In the genomic region with DNA sequence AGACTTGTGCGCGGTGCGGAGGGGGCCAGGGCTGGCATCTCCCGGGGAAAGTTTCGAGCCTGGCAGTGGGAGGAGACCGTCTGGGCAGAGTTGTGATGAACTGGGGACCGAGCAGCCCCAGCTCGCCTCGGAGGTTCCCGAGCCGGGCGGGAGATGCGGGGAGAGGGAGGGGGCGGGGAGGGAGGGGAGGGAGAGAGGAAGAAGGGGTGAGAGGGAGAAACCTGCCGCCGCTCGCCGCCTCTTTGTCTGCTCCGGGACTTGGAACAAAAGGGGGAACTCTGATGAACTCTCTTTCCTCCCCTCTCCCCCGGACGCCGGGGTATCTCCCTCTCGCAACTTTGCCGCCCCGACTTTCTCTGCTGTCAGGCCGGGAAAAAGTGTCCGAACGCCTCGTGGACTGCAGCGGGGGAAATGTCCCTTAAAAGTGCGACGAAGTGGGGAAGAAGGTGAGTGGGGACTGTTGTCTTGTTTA, we compare ENCODE assay signal across 8 cellular contexts.
DNase-seq lines count a peak whose midpoint lies in the region; ATAC-seq, FAIRE-seq and TF ChIP-seq lines count a peak whose summit lies in the region.

No MANE protein-coding gene starts in this region.

- H3K9me3 ChIP-seq in keratinocyte (ENCODE audit: control insufficient read depth, low read depth, low read length) (no peaks in the 10 kb centered on the region), stomach smooth muscle (ENCODE audit: control insufficient read depth in 2 of 2, low read length in 2 of 2) (no peaks in the 10 kb centered on the region)

- no peaks in the 10 kb centered on the region for H3K36me3 ChIP-seq in keratinocyte (ENCODE audit: control insufficient read depth in 2 of 2, extremely low read depth in 1 of 2, insufficient read depth in 2 of 2, low read length in 2 of 2)
- H3K36me3 ChIP-seq in stomach smooth muscle (ENCODE audit: control insufficient read depth in 2 of 2, insufficient read depth in 2 of 2, low read length in 2 of 2), result no peaks in the 10 kb centered on the region

- no peak overlapping the region for H3K9ac ChIP-seq in keratinocyte (ENCODE audit: control insufficient read depth, extremely low read depth, insufficient read depth, low read length)
- peak overlapping the region in 1 of 2 donors; percentile 58 for H3K9ac ChIP-seq in stomach smooth muscle (ENCODE audit: low read length in 2 of 2)

- H3K27ac ChIP-seq in keratinocyte (ENCODE audit: control insufficient read depth, insufficient read depth, low read length) (no peak overlapping the region), stomach smooth muscle (ENCODE audit: low read length) (no peak overlapping the region)

- peak overlapping the region; percentile 82 for H3K4me2 ChIP-seq in keratinocyte (ENCODE audit: control insufficient read depth, extremely low read depth, insufficient read depth, low read depth, low read length)

- no peaks in the 10 kb centered on the region for H3K36me3 Mint-ChIP-seq in activated naive CD8-positive, alpha-beta T cell

- TF ChIP-seq CTCF in keratinocyte (optimal IDR thresholded peaks at IDR 0.05 in 1 of 3, IDR thresholded peaks at IDR 0.05 in 1 of 3, conservative IDR thresholded peaks at IDR 0.05 in 1 of 3; ENCODE audit: extremely low read depth in 1 of 3, insufficient read depth in 2 of 3, low read length in 3 of 3), result no peak

- H3K4me1 ChIP-seq in keratinocyte (ENCODE audit: control insufficient read depth, extremely low read depth, insufficient read depth, low read length) (peaks cover 3% of the 10 kb centered on the region), stomach smooth muscle (ENCODE audit: control insufficient read depth, insufficient read depth, low read length) (peaks cover 27% of the 10 kb centered on the region)

- H3K27me3 ChIP-seq in keratinocyte (ENCODE audit: control insufficient read depth, extremely low read depth, insufficient read depth, low read length) (peaks cover 47% of the 10 kb centered on the region), stomach smooth muscle (ENCODE audit: control insufficient read depth in 1 of 2, insufficient read depth in 2 of 2, low read length in 2 of 2) (peaks cover 24 to 37% of the 10 kb centered on the region in 2 donors)

- no peak overlapping the region for H3K27ac Mint-ChIP-seq in activated naive CD8-positive, alpha-beta T cell

- FAIRE-seq in keratinocyte (lab: Jason Lieb, UNC), result no peak

- DNase-seq in NCI-H2196 (lab: John Stamatoyannopoulos, UW; ENCODE audit: unreplicated experiment) (peak; percentile 13), NCI-H2196 treated with DMSO at 0.1 percent for 48 hours (lab: John Stamatoyannopoulos, UW; ENCODE audit: unreplicated experiment) (no peak), keratinocyte (ENCODE audit: low read depth, low spot score) (no peak), cerebellar cortex (ENCODE audit: low spot score) (no peak), HT-29 (ENCODE audit: low spot score) (no peak)

- dilution Hi-C loops in keratinocyte (cut with MboI; ENCODE audit: extremely low pct_ligation_motif_present, low sequenced_read_pairs), result no loop called here

- H3K9me1 ChIP-seq in keratinocyte (ENCODE audit: control insufficient read depth, extremely low read depth, insufficient read depth, low read length), result no peaks in the 10 kb centered on the region

- no peaks in the 10 kb centered on the region for H3K9me3 Mint-ChIP-seq in activated naive CD8-positive, alpha-beta T cell (ENCODE audit: low read depth)

- H2AFZ ChIP-seq in keratinocyte (ENCODE audit: control insufficient read depth, low read length), result peak overlapping the region; percentile 65

- H4K20me1 ChIP-seq in keratinocyte (ENCODE audit: control insufficient read depth, extremely low read depth, insufficient read depth, low read length), result no peaks in the 10 kb centered on the region

- H3K4me3 ChIP-seq in keratinocyte (ENCODE audit: control insufficient read depth in 2 of 3, extremely low read depth in 1 of 3, insufficient read depth in 2 of 3, low read depth in 1 of 3, low read length in 3 of 3) (peak overlapping the region in 2 of 3 experiments; percentile 38 to 68), stomach smooth muscle (ENCODE audit: low read length in 2 of 2) (peak overlapping the region; percentile 71 to 77)

- no peaks in the 10 kb centered on the region for H3K79me2 ChIP-seq in keratinocyte (ENCODE audit: control insufficient read depth, insufficient read depth, low read length)

- peak overlapping the region; percentile 69 for H3K4me3 Mint-ChIP-seq in activated naive CD8-positive, alpha-beta T cell

- no peak for ATAC-seq in HG03025 (IDR thresholded peaks at IDR 0.05; ENCODE audit: low FRiP score, unreplicated experiment)

- H3K27me3 Mint-ChIP-seq in activated naive CD8-positive, alpha-beta T cell, result peaks cover 48% of the 10 kb centered on the region

- H3K4me1 Mint-ChIP-seq in activated naive CD8-positive, alpha-beta T cell (ENCODE audit: low read depth), result peaks cover 29% of the 10 kb centered on the region
